ENCODE assay signal across 1 cellular context in the genomic region with DNA sequence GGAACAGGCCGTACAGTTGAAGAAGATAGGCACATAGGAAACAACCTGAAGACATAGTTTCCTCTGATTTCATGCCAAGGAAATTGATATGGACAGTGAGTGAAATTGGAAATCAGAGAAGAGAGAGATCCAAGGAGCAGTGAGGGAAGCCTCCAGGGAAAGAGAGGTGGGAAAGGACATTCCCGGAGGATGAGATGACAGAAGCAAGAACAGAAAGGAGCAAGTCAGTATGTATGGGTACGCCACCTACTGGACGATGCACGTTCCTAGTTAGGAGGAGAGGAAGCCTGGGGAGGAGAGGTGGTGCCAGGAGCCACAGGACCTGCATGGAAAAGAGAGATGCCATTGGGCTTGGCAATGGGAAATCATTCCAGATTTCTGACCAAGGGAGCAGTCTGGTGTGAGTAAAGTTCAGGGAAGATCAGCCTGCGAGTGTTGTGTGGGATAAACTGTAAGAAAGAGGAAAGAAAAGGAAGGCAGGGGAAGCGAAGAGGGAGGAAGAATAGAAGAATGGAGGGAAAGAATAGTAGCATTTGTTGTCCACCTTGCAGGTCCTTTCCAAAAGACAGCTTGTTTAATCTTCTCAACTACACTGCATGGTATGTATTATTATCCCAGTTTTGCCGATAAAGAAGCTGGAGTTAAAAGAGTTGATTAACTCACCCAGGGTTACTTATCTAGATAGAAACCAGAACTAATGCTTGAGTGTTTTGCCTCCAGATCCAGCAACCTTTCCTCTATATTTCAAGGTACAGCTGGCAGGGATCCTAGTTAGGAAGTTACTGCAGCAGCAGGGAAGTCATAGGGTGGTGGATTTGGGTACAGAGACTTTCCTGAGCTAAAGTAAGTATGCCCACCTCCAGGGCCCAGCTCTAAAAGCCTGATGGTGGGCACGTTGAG.
TF ChIP-seq lines count a peak whose summit lies in the region.

No MANE protein-coding gene starts in this region.

TF ChIP-seq in K562, 482 proteins besides CTCF, POLR2A, EP300 and RAD21 (continued from another document and continues in another):
- TF ChIP-seq THRA (IDR thresholded peaks at IDR 0.05) (no peak), ZNF224 (CRISPR knock-in tag; IDR thresholded peaks at IDR 0.05) (no peak), CBX3 (IDR thresholded peaks at IDR 0.05; ENCODE audit: borderline replicate concordance in 1 of 2, low read length in 2 of 2) (peak in 1 of 2 experiments; percentile 55; a peak in 1 of 3 replicates), ARID2 (IDR thresholded peaks at IDR 0.05) (peak; percentile 54; the same call in 1 of the 2 replicates), NFE2 (IDR thresholded peaks at IDR 0.05; ENCODE audit: low read depth) (no peak; the same call in 1 of the 2 replicates), DEAF1 (CRISPR knock-in tag; IDR thresholded peaks at IDR 0.05) (peak; percentile 42), MYNN (IDR thresholded peaks at IDR 0.05) (no peak), MYNN (CRISPR knock-in tag; IDR thresholded peaks at IDR 0.05) (no peak), ETS2 (tag; IDR thresholded peaks at IDR 0.05; ENCODE audit: borderline replicate concordance, poor library complexity, severe bottlenecking) (no peak), XRCC3 (IDR thresholded peaks at IDR 0.05) (no peak), TAF15 (IDR thresholded peaks at IDR 0.05; ENCODE audit: low read depth, low read length) (no peak), BRF1 (IDR thresholded peaks at IDR 0.05; ENCODE audit: borderline replicate concordance, extremely low read depth, insufficient read length) (no peak), ZNF146 (CRISPR knock-in tag; IDR thresholded peaks at IDR 0.05; ENCODE audit: unreplicated experiment) (no peak), MITF (IDR thresholded peaks at IDR 0.05) (no peak), NCOA6 (IDR thresholded peaks at IDR 0.05) (no peak), POLR2AphosphoS2 (IDR thresholded peaks at IDR 0.05; ENCODE audit: low read length) (no peak), HNRNPK (IDR thresholded peaks at IDR 0.05; ENCODE audit: low read depth, low read length, poor library complexity, severe bottlenecking) (no peak), CREB1 (IDR thresholded peaks at IDR 0.05) (no peak), CREB1 (CRISPR knock-in tag; IDR thresholded peaks at IDR 0.05) (0 out of 2 replicates have a peak, but pooled peaks have one; percentile 30), ZNF12 (CRISPR knock-in tag; IDR thresholded peaks at IDR 0.05) (no peak), SETDB1 (IDR thresholded peaks at IDR 0.05; ENCODE audit: low read length) (no peak), MAFF (IDR thresholded peaks at IDR 0.05; ENCODE audit: low read length) (peak; percentile 6; the same call in 1 of the 2 replicates), ARID3B (CRISPR knock-in tag; IDR thresholded peaks at IDR 0.05; ENCODE audit: borderline replicate concordance) (no peak), MAFK (IDR thresholded peaks at IDR 0.05; ENCODE audit: low read length) (no peak), SRSF1 (IDR thresholded peaks at IDR 0.05; ENCODE audit: low read depth, low read length) (no peak), ZMIZ1 (IDR thresholded peaks at IDR 0.05; ENCODE audit: low read depth in 2 of 2, low read length in 2 of 2) (no peak), CREB3L1 (IDR thresholded peaks at IDR 0.05; ENCODE audit: borderline replicate concordance, low read depth) (no peak), NCOA1 (IDR thresholded peaks at IDR 0.05; ENCODE audit: low read depth) (0 out of 2 replicates have a peak, but pooled peaks have one; percentile 30), KLF16 (IDR thresholded peaks at IDR 0.05) (peak; percentile 58; the same call in 1 of the 2 replicates), ILK (tag; IDR thresholded peaks at IDR 0.05; ENCODE audit: borderline replicate concordance, low read depth) (no peak), ZNF232 (CRISPR knock-in tag; IDR thresholded peaks at IDR 0.05) (no peak), IRF9 (tag; IDR thresholded peaks at IDR 0.05) (no peak), BRCA1 (IDR thresholded peaks at IDR 0.05) (no peak), BRCA1 (CRISPR knock-in tag; IDR thresholded peaks at IDR 0.05) (no peak), HDAC2 (IDR thresholded peaks at IDR 0.05) (0 out of 2 replicates have a peak, but pooled peaks have one; percentile 47)
- TF ChIP-seq, protein P1, sequence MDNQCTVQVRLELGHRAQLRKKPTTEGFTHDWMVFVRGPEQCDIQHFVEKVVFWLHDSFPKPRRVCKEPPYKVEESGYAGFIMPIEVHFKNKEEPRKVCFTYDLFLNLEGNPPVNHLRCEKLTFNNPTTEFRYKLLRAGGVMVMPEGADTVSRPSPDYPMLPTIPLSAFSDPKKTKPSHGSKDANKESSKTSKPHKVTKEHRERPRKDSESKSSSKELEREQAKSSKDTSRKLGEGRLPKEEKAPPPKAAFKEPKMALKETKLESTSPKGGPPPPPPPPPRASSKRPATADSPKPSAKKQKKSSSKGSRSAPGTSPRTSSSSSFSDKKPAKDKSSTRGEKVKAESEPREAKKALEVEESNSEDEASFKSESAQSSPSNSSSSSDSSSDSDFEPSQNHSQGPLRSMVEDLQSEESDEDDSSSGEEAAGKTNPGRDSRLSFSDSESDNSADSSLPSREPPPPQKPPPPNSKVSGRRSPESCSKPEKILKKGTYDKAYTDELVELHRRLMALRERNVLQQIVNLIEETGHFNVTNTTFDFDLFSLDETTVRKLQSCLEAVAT (IDR thresholded peaks at IDR 0.05) = peak; percentile 22 to 77; a peak in 2 of 4 replicates
- TF ChIP-seq, protein P2, sequence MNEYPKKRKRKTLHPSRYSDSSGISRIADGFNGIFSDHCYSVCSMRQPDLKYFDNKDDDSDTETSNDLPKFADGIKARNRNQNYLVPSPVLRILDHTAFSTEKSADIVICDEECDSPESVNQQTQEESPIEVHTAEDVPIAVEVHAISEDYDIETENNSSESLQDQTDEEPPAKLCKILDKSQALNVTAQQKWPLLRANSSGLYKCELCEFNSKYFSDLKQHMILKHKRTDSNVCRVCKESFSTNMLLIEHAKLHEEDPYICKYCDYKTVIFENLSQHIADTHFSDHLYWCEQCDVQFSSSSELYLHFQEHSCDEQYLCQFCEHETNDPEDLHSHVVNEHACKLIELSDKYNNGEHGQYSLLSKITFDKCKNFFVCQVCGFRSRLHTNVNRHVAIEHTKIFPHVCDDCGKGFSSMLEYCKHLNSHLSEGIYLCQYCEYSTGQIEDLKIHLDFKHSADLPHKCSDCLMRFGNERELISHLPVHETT (CRISPR knock-in tag; conservative IDR thresholded peaks at IDR 0.05 in 1 of 2, IDR thresholded peaks at IDR 0.05 in 1 of 2) = no peak
- TF ChIP-seq, protein P3, sequence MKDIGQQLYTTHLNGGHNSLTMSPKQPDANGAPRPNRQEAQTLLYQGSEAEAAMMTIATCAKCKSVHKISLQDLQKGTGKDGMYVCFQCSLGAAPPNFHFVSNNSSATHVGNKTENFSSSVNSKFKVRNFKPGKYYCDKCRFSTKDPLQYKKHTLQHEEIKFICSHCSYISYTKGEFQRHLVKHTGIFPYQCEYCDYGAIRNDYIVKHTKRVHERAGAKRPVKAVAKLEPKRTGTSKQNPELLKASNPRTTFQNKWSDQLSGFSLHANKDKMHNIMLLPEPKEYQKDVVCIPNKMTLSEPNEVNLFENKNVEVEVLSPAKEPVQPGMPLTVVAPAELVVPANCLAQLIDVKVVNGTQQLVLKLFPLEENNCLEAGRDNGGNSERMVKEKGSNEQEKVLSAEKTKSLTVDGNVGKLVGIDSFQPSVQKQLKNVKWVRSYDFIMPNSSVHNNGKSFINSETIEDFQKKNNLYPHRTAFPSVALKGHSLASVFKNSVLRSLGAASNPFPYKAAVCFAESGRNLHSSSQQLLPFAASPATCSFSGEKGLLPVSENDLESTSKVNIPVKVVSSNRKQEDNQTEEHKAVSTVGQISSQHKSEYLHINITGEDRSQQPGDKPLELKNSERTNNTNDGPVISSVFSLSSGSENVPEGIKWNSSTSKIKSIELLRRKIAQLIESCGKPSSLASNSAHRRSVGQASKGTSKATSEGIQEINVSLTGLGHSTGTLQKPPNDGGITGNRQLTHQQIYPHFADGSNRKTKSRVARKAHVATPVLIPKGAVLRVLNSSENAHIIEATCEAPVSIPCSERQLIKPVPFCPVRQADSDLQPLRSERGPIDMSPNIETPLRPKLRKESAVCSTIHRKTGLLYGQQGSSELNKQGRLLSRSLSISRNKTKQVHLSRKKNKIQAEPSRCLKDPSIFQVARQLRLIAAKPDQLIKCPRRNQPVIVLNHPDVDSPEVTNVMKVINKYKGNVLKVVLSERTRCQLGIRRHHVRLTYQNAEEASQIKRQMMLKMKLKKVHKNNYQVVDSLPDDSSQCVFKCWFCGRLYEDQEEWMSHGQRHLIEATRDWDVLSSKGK (CRISPR knock-in tag; IDR thresholded peaks at IDR 0.05) = no peak
